In the genomic region with DNA sequence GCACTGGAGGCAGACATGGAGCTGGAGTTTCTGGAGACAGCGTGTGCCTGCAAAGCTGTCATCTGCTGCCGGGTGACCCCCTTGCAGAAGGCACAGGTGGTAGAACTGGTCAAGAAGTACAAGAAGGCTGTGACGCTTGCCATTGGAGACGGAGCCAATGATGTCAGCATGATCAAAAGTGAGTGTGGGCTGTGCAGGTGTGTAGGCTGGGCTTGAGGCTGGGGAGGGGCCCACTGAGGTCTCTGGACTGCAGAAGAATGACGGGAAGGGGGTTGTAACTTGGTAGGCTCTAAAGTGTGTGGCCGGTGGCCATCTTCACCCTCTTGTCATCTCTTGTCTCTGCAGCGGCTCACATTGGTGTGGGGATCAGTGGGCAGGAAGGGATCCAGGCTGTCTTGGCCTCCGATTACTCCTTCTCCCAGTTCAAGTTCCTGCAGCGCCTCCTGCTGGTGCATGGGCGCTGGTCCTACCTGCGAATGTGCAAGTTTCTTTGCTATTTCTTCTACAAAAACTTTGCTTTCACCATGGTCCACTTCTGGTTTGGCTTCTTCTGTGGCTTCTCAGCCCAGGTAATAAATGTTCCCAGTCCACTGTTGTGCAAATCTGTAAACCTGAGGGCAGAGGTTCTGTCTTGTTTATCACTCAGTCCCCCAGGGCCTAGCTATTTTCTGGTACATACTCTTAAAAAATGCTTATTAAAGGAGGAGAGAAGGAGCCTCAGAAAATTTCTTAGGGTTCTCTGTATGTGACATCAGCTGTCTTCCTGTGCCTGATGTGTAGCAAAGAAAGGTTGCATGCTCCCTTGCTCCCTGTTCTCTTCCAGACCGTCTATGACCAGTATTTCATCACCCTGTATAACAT, we compare ENCODE assay signal across 1 cellular context.
TF ChIP-seq lines count a peak whose summit lies in the region.

No MANE protein-coding gene starts in this region.

TF ChIP-seq in H1, 55 proteins besides CTCF, POLR2A, EP300 and RAD21:
- no peak for TF ChIP-seq SP4 (IDR thresholded peaks at IDR 0.05; ENCODE audit: low read length)
- TF ChIP-seq SIRT6 (IDR thresholded peaks at IDR 0.05; ENCODE audit: low read length), result no peak
- no peak for TF ChIP-seq SRF (IDR thresholded peaks at IDR 0.05; ENCODE audit: low read depth, low read length)
- no peak for TF ChIP-seq POU5F1 (IDR thresholded peaks at IDR 0.05; ENCODE audit: low read depth, low read length)
- no peak for TF ChIP-seq GTF2F1 (IDR thresholded peaks at IDR 0.05; ENCODE audit: borderline replicate concordance, low read depth, low read length)
- TF ChIP-seq BCL11A (IDR thresholded peaks at IDR 0.05; ENCODE audit: low read depth in 2 of 2, low read length in 2 of 2), result no peak
- TF ChIP-seq, protein P1, sequence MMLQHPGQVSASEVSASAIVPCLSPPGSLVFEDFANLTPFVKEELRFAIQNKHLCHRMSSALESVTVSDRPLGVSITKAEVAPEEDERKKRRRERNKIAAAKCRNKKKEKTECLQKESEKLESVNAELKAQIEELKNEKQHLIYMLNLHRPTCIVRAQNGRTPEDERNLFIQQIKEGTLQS (IDR thresholded peaks at IDR 0.05; ENCODE audit: insufficient read depth, low read depth, low read length), result no peak
- TF ChIP-seq HDAC6 (IDR thresholded peaks at IDR 0.05; ENCODE audit: low read depth, low read length), result no peak
- TF ChIP-seq, protein P2, sequence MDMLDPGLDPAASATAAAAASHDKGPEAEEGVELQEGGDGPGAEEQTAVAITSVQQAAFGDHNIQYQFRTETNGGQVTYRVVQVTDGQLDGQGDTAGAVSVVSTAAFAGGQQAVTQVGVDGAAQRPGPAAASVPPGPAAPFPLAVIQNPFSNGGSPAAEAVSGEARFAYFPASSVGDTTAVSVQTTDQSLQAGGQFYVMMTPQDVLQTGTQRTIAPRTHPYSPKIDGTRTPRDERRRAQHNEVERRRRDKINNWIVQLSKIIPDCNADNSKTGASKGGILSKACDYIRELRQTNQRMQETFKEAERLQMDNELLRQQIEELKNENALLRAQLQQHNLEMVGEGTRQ (IDR thresholded peaks at IDR 0.05; ENCODE audit: low read length), result no peak
- no peak for TF ChIP-seq SAP30 (IDR thresholded peaks at IDR 0.05; ENCODE audit: insufficient read depth, insufficient replicate concordance, low read length)
- TF ChIP-seq, protein P3, sequence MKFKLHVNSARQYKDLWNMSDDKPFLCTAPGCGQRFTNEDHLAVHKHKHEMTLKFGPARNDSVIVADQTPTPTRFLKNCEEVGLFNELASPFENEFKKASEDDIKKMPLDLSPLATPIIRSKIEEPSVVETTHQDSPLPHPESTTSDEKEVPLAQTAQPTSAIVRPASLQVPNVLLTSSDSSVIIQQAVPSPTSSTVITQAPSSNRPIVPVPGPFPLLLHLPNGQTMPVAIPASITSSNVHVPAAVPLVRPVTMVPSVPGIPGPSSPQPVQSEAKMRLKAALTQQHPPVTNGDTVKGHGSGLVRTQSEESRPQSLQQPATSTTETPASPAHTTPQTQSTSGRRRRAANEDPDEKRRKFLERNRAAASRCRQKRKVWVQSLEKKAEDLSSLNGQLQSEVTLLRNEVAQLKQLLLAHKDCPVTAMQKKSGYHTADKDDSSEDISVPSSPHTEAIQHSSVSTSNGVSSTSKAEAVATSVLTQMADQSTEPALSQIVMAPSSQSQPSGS (IDR thresholded peaks at IDR 0.05; ENCODE audit: low read length), result no peak
- TF ChIP-seq, protein P4, sequence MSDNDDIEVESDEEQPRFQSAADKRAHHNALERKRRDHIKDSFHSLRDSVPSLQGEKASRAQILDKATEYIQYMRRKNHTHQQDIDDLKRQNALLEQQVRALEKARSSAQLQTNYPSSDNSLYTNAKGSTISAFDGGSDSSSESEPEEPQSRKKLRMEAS (IDR thresholded peaks at IDR 0.05), result no peak
- TF ChIP-seq SIN3A (conservative IDR thresholded peaks at IDR 0.05 in 1 of 2, IDR thresholded peaks at IDR 0.05 in 1 of 2; ENCODE audit: low read depth in 1 of 2, low read length in 2 of 2), result no peak
- TF ChIP-seq TCF12 (IDR thresholded peaks at IDR 0.05; ENCODE audit: low read depth, low read length), result no peak
- TF ChIP-seq CTBP2 (IDR thresholded peaks at IDR 0.05; ENCODE audit: borderline replicate concordance, insufficient read depth, insufficient read length, low read length), result no peak
- TF ChIP-seq KDM1A (IDR thresholded peaks at IDR 0.05; ENCODE audit: borderline replicate concordance, low read length), result no peak
- TF ChIP-seq RXRA (IDR thresholded peaks at IDR 0.05; ENCODE audit: insufficient read depth, low read depth, low read length), result no peak
- no peak for TF ChIP-seq YY1 (IDR thresholded peaks at IDR 0.05; ENCODE audit: low read depth, low read length)
- no peak for TF ChIP-seq NRF1 (IDR thresholded peaks at IDR 0.05; ENCODE audit: low read depth, low read length)
- no peak for TF ChIP-seq CHD2 (IDR thresholded peaks at IDR 0.05; ENCODE audit: low read length)
